1 cellular context compared by ENCODE assay signal in genomic region chr5:102296229-102296817, GRCh38.
TF ChIP-seq lines count a peak whose summit lies in the region.

SLCO4C1 (minus strand) TSS chr5:102296284; CDS start chr5:102296262, 22 bp downstream.

TF ChIP-seq in HepG2, 621 proteins besides CTCF, POLR2A, EP300 and RAD21 (continued from another document and continues in another):
- TF ChIP-seq ATF6 (CRISPR knock-in tag; conservative IDR thresholded peaks at IDR 0.05) (0 out of 2 replicates have a peak, but pooled peaks have one; percentile 46), HIC2 (CRISPR knock-in tag; IDR thresholded peaks at IDR 0.05; ENCODE audit: low read depth) (no peak), SP4 (CRISPR knock-in tag; IDR thresholded peaks at IDR 0.05) (peak; percentile 64), ZNF180 (CRISPR knock-in tag; IDR thresholded peaks at IDR 0.05; ENCODE audit: borderline replicate concordance, low read depth) (0 out of 2 replicates have a peak, but pooled peaks have one; percentile 40), HOXA7 (CRISPR knock-in tag; IDR thresholded peaks at IDR 0.05) (no peak), ZKSCAN5 (CRISPR knock-in tag; IDR thresholded peaks at IDR 0.05) (no peak), SYNCRIP (IDR thresholded peaks at IDR 0.05; ENCODE audit: insufficient read depth, low read depth, low read length) (no peak), TFAP4 (IDR thresholded peaks at IDR 0.05; ENCODE audit: borderline replicate concordance, low read depth) (peak; percentile 96), ZNF468 (CRISPR knock-in tag; IDR thresholded peaks at IDR 0.05) (no peak), FOXC1 (CRISPR knock-in tag; IDR thresholded peaks at IDR 0.05; ENCODE audit: borderline replicate concordance) (peak; percentile 86; the same call in 1 of the 2 replicates), WIZ (CRISPR knock-in tag; IDR thresholded peaks at IDR 0.05) (peak; percentile 69; the same call in 1 of the 2 replicates), ZBTB4 (CRISPR knock-in tag; IDR thresholded peaks at IDR 0.05; ENCODE audit: borderline replicate concordance) (no peak), RBM22 (optimal IDR thresholded peaks at IDR 0.05; ENCODE audit: low read length) (no peak), NR3C1 (CRISPR knock-in tag; IDR thresholded peaks at IDR 0.05) (no peak), TFDP1 (CRISPR knock-in tag; IDR thresholded peaks at IDR 0.05; ENCODE audit: borderline replicate concordance) (peak; percentile 46; the same call in 1 of the 2 replicates), MIER2 (CRISPR knock-in tag; IDR thresholded peaks at IDR 0.05) (peak; percentile 65; the same call in 1 of the 2 replicates), ATF7-NPFF (CRISPR knock-in tag; IDR thresholded peaks at IDR 0.05; ENCODE audit: low read depth) (peak; percentile 54; the same call in 1 of the 2 replicates), ADNP (CRISPR knock-in tag; IDR thresholded peaks at IDR 0.05) (peak; percentile 60; the same call in 1 of the 2 replicates), EEA1 (CRISPR knock-in tag; IDR thresholded peaks at IDR 0.05; ENCODE audit: borderline replicate concordance) (no peak), BHLHE40 (IDR thresholded peaks at IDR 0.05; ENCODE audit: low read length) (0 out of 2 replicates have a peak, but pooled peaks have one; percentile 46), TEAD2 (CRISPR knock-in tag; IDR thresholded peaks at IDR 0.05) (no peak), TSC22D2 (CRISPR knock-in tag; IDR thresholded peaks at IDR 0.05; ENCODE audit: borderline replicate concordance) (peak; percentile 82; the same call in 1 of the 2 replicates), ZBTB20 (CRISPR knock-in tag; IDR thresholded peaks at IDR 0.05; ENCODE audit: borderline replicate concordance, low read depth) (peak; percentile 77), REPIN1 (CRISPR knock-in tag; IDR thresholded peaks at IDR 0.05; ENCODE audit: borderline replicate concordance, low read depth) (peak; percentile 88), SALL1 (CRISPR knock-in tag; IDR thresholded peaks at IDR 0.05) (peak; percentile 95), ZMYM3 (CRISPR knock-in tag; IDR thresholded peaks at IDR 0.05) (peak; percentile 87), TBP (CRISPR knock-in tag; IDR thresholded peaks at IDR 0.05) (no peak), ZNF367 (CRISPR knock-in tag; IDR thresholded peaks at IDR 0.05; ENCODE audit: borderline replicate concordance) (no peak), ZNF160 (CRISPR knock-in tag; IDR thresholded peaks at IDR 0.05) (peak; percentile 76), THAP8 (CRISPR knock-in tag; IDR thresholded peaks at IDR 0.05; ENCODE audit: borderline replicate concordance) (no peak; the same call in 1 of the 2 replicates), GABPB1 (CRISPR knock-in tag; IDR thresholded peaks at IDR 0.05) (peak; percentile 91), MAFF (IDR thresholded peaks at IDR 0.05; ENCODE audit: low read depth, low read length) (no peak), ZMYM4 (CRISPR knock-in tag; IDR thresholded peaks at IDR 0.05) (peak; percentile 99), YY1 (IDR thresholded peaks at IDR 0.05; ENCODE audit: insufficient read depth, insufficient replicate concordance, low read depth, low read length) (peak; percentile 73), KLF6 (CRISPR knock-in tag; IDR thresholded peaks at IDR 0.05) (peak; percentile 72; the same call in 1 of the 2 replicates), ONECUT2 (CRISPR knock-in tag; IDR thresholded peaks at IDR 0.05) (0 out of 2 replicates have a peak, but pooled peaks have one; percentile 48), HNRNPL (IDR thresholded peaks at IDR 0.05; ENCODE audit: low read depth, low read length) (no peak), PHF21A (CRISPR knock-in tag; IDR thresholded peaks at IDR 0.05) (peak; percentile 74), ZNF777 (CRISPR knock-in tag; IDR thresholded peaks at IDR 0.05) (0 out of 2 replicates have a peak, but pooled peaks have one; percentile 17), CBX1 (IDR thresholded peaks at IDR 0.05; ENCODE audit: low read depth) (peak; percentile 42), GLI4 (CRISPR knock-in tag; IDR thresholded peaks at IDR 0.05; ENCODE audit: borderline replicate concordance) (0 out of 2 replicates have a peak, but pooled peaks have one; percentile 78), RARA (CRISPR knock-in tag; IDR thresholded peaks at IDR 0.05) (peak; percentile 41), KDM3A (CRISPR knock-in tag; IDR thresholded peaks at IDR 0.05; ENCODE audit: low read depth) (peak; percentile 98), CAMTA2 (CRISPR knock-in tag; IDR thresholded peaks at IDR 0.05; ENCODE audit: borderline replicate concordance) (no peak), ARID2 (CRISPR knock-in tag; IDR thresholded peaks at IDR 0.05; ENCODE audit: borderline replicate concordance) (no peak), ARHGAP35 (CRISPR knock-in tag; IDR thresholded peaks at IDR 0.05; ENCODE audit: borderline replicate concordance) (0 out of 2 replicates have a peak, but pooled peaks have one; percentile 52), YEATS2 (CRISPR knock-in tag; IDR thresholded peaks at IDR 0.05; ENCODE audit: borderline replicate concordance) (0 out of 2 replicates have a peak, but pooled peaks have one; percentile 33), PPARG (CRISPR knock-in tag; conservative IDR thresholded peaks at IDR 0.05) (no peak; the same call in 1 of the 2 replicates), MAFG (CRISPR knock-in tag; IDR thresholded peaks at IDR 0.05) (no peak), HOMEZ (CRISPR knock-in tag; IDR thresholded peaks at IDR 0.05; ENCODE audit: low read depth) (peak; percentile 68; the same call in 1 of the 2 replicates), ZNF264 (CRISPR knock-in tag; IDR thresholded peaks at IDR 0.05) (no peak; the same call in 1 of the 2 replicates), NFIC (IDR thresholded peaks at IDR 0.05; ENCODE audit: low read length) (no peak), NFAT5 (CRISPR knock-in tag; IDR thresholded peaks at IDR 0.05) (peak; percentile 53; the same call in 1 of the 2 replicates)
